In genomic region chr12:132545183-132545953, GRCh38 we compare ENCODE assay signal across 19 cellular contexts.
"Had no signal": no experiment of that assay in that cellular context is flagged by ENCODE, and none has a peak within 500 bp of the region (broad histone marks: within the 10 kb centered on the region; RNA-seq: fewer than 3 reads in every experiment).

No MANE protein-coding gene starts in this region.

- H3K27me3 Mint-ChIP-seq: activated T-cell treated with anti-CD3 and anti-CD28 coated beads, Interleukin-2, amount 50 U/mL, for 24 hours; activated T-helper 17 cell treated with anti-CD3 and anti-CD28 coated beads, Interleukin-2, amount 50 U/mL, for 72 hours; natural killer cell treated with Interleukin-12 subunit alpha and Interleukin-12 subunit beta and Interleukin-15 and Interleukin-18, amount 100 ng/mL, for 72 hours; stimulated activated memory B cell treated with anti-CD40 and anti-IgM and Interleukin-4, amounts not matched to agents 10 μg/mL and 1 μg/mL and 100 μg/mL, for 72 hours had no signal

- H3K4me2 ChIP-seq: smooth muscle cell had no signal

- H3K36me3 ChIP-seq: transverse colon, uterus had no signal

- H3K27ac Mint-ChIP-seq: activated naive CD4-positive, alpha-beta T cell treated with anti-CD3 and anti-CD28 coated beads, Interleukin-2, amount 50 U/mL, for 72 hours; activated T-cell treated with anti-CD3 and anti-CD28 coated beads, Interleukin-2, amount 50 U/mL, for 24 hours; activated T-helper 17 cell treated with anti-CD3 and anti-CD28 coated beads, Interleukin-2, amount 50 U/mL, for 72 hours; natural killer cell treated with Interleukin-12 subunit alpha and Interleukin-12 subunit beta and Interleukin-15 and Interleukin-18, amount 100 ng/mL, for 72 hours; stimulated activated memory B cell treated with anti-CD40 and anti-IgM and Interleukin-4, amounts not matched to agents 10 μg/mL and 1 μg/mL and 100 μg/mL, for 72 hours; WTC11 had no signal

- H3K4me3 Mint-ChIP-seq: activated T-cell treated with anti-CD3 and anti-CD28 coated beads, Interleukin-2, amount 50 U/mL, for 24 hours; activated T-helper 17 cell treated with anti-CD3 and anti-CD28 coated beads, Interleukin-2, amount 50 U/mL, for 72 hours; natural killer cell treated with Interleukin-12 subunit alpha and Interleukin-12 subunit beta and Interleukin-15 and Interleukin-18, amount 100 ng/mL, for 72 hours; stimulated activated memory B cell treated with anti-CD40 and anti-IgM and Interleukin-4, amounts not matched to agents 10 μg/mL and 1 μg/mL and 100 μg/mL, for 72 hours; WTC11 had no signal

- ATAC-seq: activated naive CD4-positive, alpha-beta T cell treated with anti-CD3 and anti-CD28 coated beads, Interleukin-2, amount 50 U/mL, for 72 hours; activated T-helper 17 cell treated with anti-CD3 and anti-CD28 coated beads, Interleukin-2, amount 50 U/mL, for 72 hours; gastrocnemius medialis; natural killer cell treated with Interleukin-12 subunit alpha and Interleukin-12 subunit beta and Interleukin-15 and Interleukin-18, amount 100 ng/mL, for 72 hours; sciatic nerve; stimulated activated memory B cell treated with anti-CD40 and anti-IgM and Interleukin-4, amounts not matched to agents 10 μg/mL and 1 μg/mL and 100 μg/mL, for 72 hours; WTC11 had no signal

- H3K4me1 ChIP-seq: esophagus squamous epithelium, gastrocnemius medialis, transverse colon, uterus had no signal

- H3K4me3 ChIP-seq: coronary artery, esophagus squamous epithelium, gastrocnemius medialis, smooth muscle cell, transverse colon, uterus had no signal

- H3K4me1 Mint-ChIP-seq: activated T-helper 17 cell treated with anti-CD3 and anti-CD28 coated beads, Interleukin-2, amount 50 U/mL, for 72 hours; stimulated activated memory B cell treated with anti-CD40 and anti-IgM and Interleukin-4, amounts not matched to agents 10 μg/mL and 1 μg/mL and 100 μg/mL, for 72 hours had no signal

- H3K36me3 Mint-ChIP-seq: activated naive CD4-positive, alpha-beta T cell treated with anti-CD3 and anti-CD28 coated beads, Interleukin-2, amount 50 U/mL, for 72 hours; natural killer cell treated with Interleukin-12 subunit alpha and Interleukin-12 subunit beta and Interleukin-15 and Interleukin-18, amount 100 ng/mL, for 72 hours; WTC11 had no signal

- H3K9me3 Mint-ChIP-seq: activated naive CD4-positive, alpha-beta T cell treated with anti-CD3 and anti-CD28 coated beads, Interleukin-2, amount 50 U/mL, for 72 hours; activated T-cell treated with anti-CD3 and anti-CD28 coated beads, Interleukin-2, amount 50 U/mL, for 24 hours; activated T-helper 17 cell treated with anti-CD3 and anti-CD28 coated beads, Interleukin-2, amount 50 U/mL, for 72 hours; natural killer cell treated with Interleukin-12 subunit alpha and Interleukin-12 subunit beta and Interleukin-15 and Interleukin-18, amount 100 ng/mL, for 72 hours; stimulated activated memory B cell treated with anti-CD40 and anti-IgM and Interleukin-4, amounts not matched to agents 10 μg/mL and 1 μg/mL and 100 μg/mL, for 72 hours; WTC11 had no signal

- H3K9me3 ChIP-seq: esophagus squamous epithelium, gastrocnemius medialis, transverse colon, uterus had no signal

- H3K27ac ChIP-seq: coronary artery, esophagus squamous epithelium, gastrocnemius medialis, transverse colon, uterus had no signal

- H3K27me3 ChIP-seq: esophagus squamous epithelium, gastrocnemius medialis, transverse colon, uterus had no signal

- DNase-seq: activated CD8-positive, alpha-beta memory T cell treated with anti-CD3 and anti-CD28 coated beads for 24 hours; activated CD8-positive, alpha-beta memory T cell treated with anti-CD3 and anti-CD28 coated beads, Interleukin-2, amount 50 U/mL, for 4 hours; activated T-cell treated with anti-CD3 and anti-CD28 coated beads, Interleukin-2, amount 50 U/mL, for 24 hours; aorta; esophagus squamous epithelium; gastrocnemius medialis; hypothalamus; stimulated activated CD4-positive, alpha-beta T cell treated with anti-CD3 and anti-CD28 coated beads, Interleukin-15, amount 100 ng/mL, for 24 hours; T-helper 9 cell; transverse colon; uterus had no signal
